ENCODE assay signal across 8 cellular contexts in genomic region chr7:87344446-87344845, GRCh38. TPM values are rescaled to one million over a fixed set of nuclear protein-coding genes. Genes with fewer than 3 reads are reported as not detected.
DNase-seq lines count a peak whose midpoint lies in the region; ATAC-seq and TF ChIP-seq lines count a peak whose summit lies in the region.

No MANE protein-coding gene starts in this region.

- H3K9me3 Mint-ChIP-seq in activated CD4-positive, alpha-beta T cell treated with anti-CD3 and anti-CD28 coated beads for 36 hours (ENCODE audit: low read depth) = no peaks in the 10 kb centered on the region
- H3K9me3 Mint-ChIP-seq in activated CD8-positive, alpha-beta T cell treated with anti-CD3 and anti-CD28 coated beads, Interleukin-2, amount 10 ng/mL, durations not matched to agents 7 days and 5 days (ENCODE audit: insufficient read depth) = no peaks in the 10 kb centered on the region
- H3K9me3 Mint-ChIP-seq in immature natural killer cell = no peaks in the 10 kb centered on the region

- peak overlapping the region; percentile 95 for H3K27ac Mint-ChIP-seq in activated CD4-positive, alpha-beta T cell treated with anti-CD3 and anti-CD28 coated beads for 36 hours
- peak overlapping the region; percentile 93 for H3K27ac Mint-ChIP-seq in activated CD8-positive, alpha-beta T cell treated with anti-CD3 and anti-CD28 coated beads, Interleukin-2, amount 10 ng/mL, durations not matched to agents 7 days and 5 days
- H3K27ac Mint-ChIP-seq in immature natural killer cell = peak overlapping the region; percentile 93 to 96 (median 94)

- peak overlapping the region; percentile 75 to 82 for H3K27ac ChIP-seq in thoracic aorta

- H3K4me3 Mint-ChIP-seq in activated CD4-positive, alpha-beta T cell treated with anti-CD3 and anti-CD28 coated beads for 36 hours = peak overlapping the region; percentile 94
- H3K4me3 Mint-ChIP-seq in activated CD8-positive, alpha-beta T cell treated with anti-CD3 and anti-CD28 coated beads, Interleukin-2, amount 10 ng/mL, durations not matched to agents 7 days and 5 days = peak overlapping the region; percentile 93
- H3K4me3 Mint-ChIP-seq in immature natural killer cell = peak overlapping the region; percentile 91 to 98 (median 95)

- intact Hi-C loops in activated CD4-positive, alpha-beta T cell treated with anti-CD3 and anti-CD28 coated beads for 36 hours (cut with DNase I, micrococcal nuclease) = loop anchor here (10.0 kb wide), 2 partner anchors 190 to 590 kb away; partner anchors contain the start of genes ADAM22 (in 1 of the 2) and DMTF1 (in 1 of the 2)

- peaks cover 18 to 47% of the 10 kb centered on the region in 2 donors for H3K4me1 ChIP-seq in thoracic aorta (ENCODE audit: control insufficient read depth in 1 of 2, low read depth in 2 of 2)

- CTCF ChIA-PET in activated CD4-positive, alpha-beta T cell treated with anti-CD3 and anti-CD28 coated beads for 36 hours (lab: Charles Lee) = interaction anchor here (1.0 to 1.6 kb wide), 3 partner anchors 25 to 92 kb away, joined by 3 to 5 read pairs (median 4); no protein-coding TSS in a partner anchor
- CTCF ChIA-PET in activated CD8-positive, alpha-beta T cell treated with anti-CD3 and anti-CD28 coated beads, Interleukin-2, amount 10 ng/mL, durations not matched to agents 7 days and 5 days (lab: Charles Lee) = interaction anchor here (1.0 to 1.4 kb wide), 4 partner anchors 14 to 284 kb away, joined by 3 read pairs; partner anchors contain the start of gene RUNDC3B

- peaks cover 3% of the 10 kb centered on the region for H3K36me3 ChIP-seq in thoracic aorta

- H3K9me3 ChIP-seq in thoracic aorta = no peaks in the 10 kb centered on the region

- H3K27me3 ChIP-seq in thoracic aorta (replicated peaks; ENCODE audit: insufficient read depth) = no peaks in the 10 kb centered on the region

- no peak for ATAC-seq in activated CD4-positive, alpha-beta T cell treated with anti-CD3 and anti-CD28 coated beads for 36 hours
- no peak for ATAC-seq in activated CD8-positive, alpha-beta T cell treated with anti-CD3 and anti-CD28 coated beads, Interleukin-2, amount 10 ng/mL, durations not matched to agents 7 days and 5 days
- ATAC-seq in thoracic aorta (ENCODE audit: insufficient number of reproducible peaks, low FRiP score, low read depth) (no peak), GM21515 (IDR thresholded peaks at IDR 0.05; ENCODE audit: unreplicated experiment) (no peak)

- peak overlapping the region; percentile 78 for H3K4me3 ChIP-seq in thoracic aorta

- DNase-seq in activated CD4-positive, alpha-beta T cell treated with anti-CD3 and anti-CD28 coated beads for 36 hours = no peak
- DNase-seq in activated CD4-positive, alpha-beta T cell treated with anti-CD3 and anti-CD28 coated beads, Interleukin-2, amount 50 U/mL, for 48 hours = no peak
- no peak for DNase-seq in activated CD8-positive, alpha-beta T cell treated with anti-CD3 and anti-CD28 coated beads, Interleukin-2, amount 10 ng/mL, durations not matched to agents 7 days and 5 days
- peak in 1 of 3 donors; percentile 4 for DNase-seq in immature natural killer cell
- DNase-seq in thoracic aorta (ENCODE audit: low spot score) = no peak
- DNase-seq in NCI-H2029 treated with DMSO at 0.1 percent for 48 hours (lab: John Stamatoyannopoulos, UW) = no peak
- no peak for DNase-seq in activated gamma-delta T cell (lab: John Stamatoyannopoulos, UW)

- POLR2A ChIA-PET in activated CD4-positive, alpha-beta T cell treated with anti-CD3 and anti-CD28 coated beads for 36 hours (lab: Charles Lee) = no interaction called here
- POLR2A ChIA-PET in activated CD8-positive, alpha-beta T cell treated with anti-CD3 and anti-CD28 coated beads, Interleukin-2, amount 10 ng/mL, durations not matched to agents 7 days and 5 days (lab: Charles Lee) = interaction anchor here (1.1 to 1.2 kb wide), 2 partner anchors 127 to 877 kb away, joined by 4 read pairs; no protein-coding TSS in a partner anchor

- peaks cover 46% of the 10 kb centered on the region for H3K4me1 Mint-ChIP-seq in activated CD4-positive, alpha-beta T cell treated with anti-CD3 and anti-CD28 coated beads for 36 hours
- peaks cover 48% of the 10 kb centered on the region for H3K4me1 Mint-ChIP-seq in activated CD8-positive, alpha-beta T cell treated with anti-CD3 and anti-CD28 coated beads, Interleukin-2, amount 10 ng/mL, durations not matched to agents 7 days and 5 days (ENCODE audit: low read depth)
- peaks cover 37 to 66% of the 10 kb centered on the region in 2 donors for H3K4me1 Mint-ChIP-seq in immature natural killer cell

- TF ChIP-seq CTCF in thoracic aorta (IDR thresholded peaks at IDR 0.05) = no peak

- no peaks in the 10 kb centered on the region for H3K27me3 Mint-ChIP-seq in activated CD4-positive, alpha-beta T cell treated with anti-CD3 and anti-CD28 coated beads for 36 hours
- no peaks in the 10 kb centered on the region for H3K27me3 Mint-ChIP-seq in activated CD8-positive, alpha-beta T cell treated with anti-CD3 and anti-CD28 coated beads, Interleukin-2, amount 10 ng/mL, durations not matched to agents 7 days and 5 days (ENCODE audit: low read depth)
- peaks cover 0 to 2% (median 0%) of the 10 kb centered on the region in 3 donors for H3K27me3 Mint-ChIP-seq in immature natural killer cell (ENCODE audit: low read depth in 3 of 3)

- H3K36me3 Mint-ChIP-seq in activated CD4-positive, alpha-beta T cell treated with anti-CD3 and anti-CD28 coated beads for 36 hours (ENCODE audit: low read depth) = peaks cover 15% of the 10 kb centered on the region
- peaks cover 24% of the 10 kb centered on the region for H3K36me3 Mint-ChIP-seq in activated CD8-positive, alpha-beta T cell treated with anti-CD3 and anti-CD28 coated beads, Interleukin-2, amount 10 ng/mL, durations not matched to agents 7 days and 5 days (ENCODE audit: low read depth)
- peaks cover 16 to 24% (median 16%) of the 10 kb centered on the region in 3 donors for H3K36me3 Mint-ChIP-seq in immature natural killer cell

RNA-seq across cellular contexts. Expression of gene CROT, which starts 1.0 kb away (rescaled TPM):
- 1 to 10 TPM; 4.6 to 7.0 TPM for total RNA-seq in activated CD4-positive, alpha-beta T cell treated with anti-CD3 and anti-CD28 coated beads for 36 hours
- 10 to 100 TPM; 10.2 to 12.5 TPM for total RNA-seq in activated CD8-positive, alpha-beta T cell treated with anti-CD3 and anti-CD28 coated beads, Interleukin-2, amount 10 ng/mL, durations not matched to agents 7 days and 5 days
- polyA plus RNA-seq in immature natural killer cell = 10 to 100 TPM in 1 of 3 donors, 1 to 10 TPM in 2; 3.9 to 13.2 (median 7.5) TPM
- 10 to 100 TPM; 11.3 to 16.7 TPM for total RNA-seq in thoracic aorta
